1 cellular context compared by ENCODE assay signal in the genomic region with DNA sequence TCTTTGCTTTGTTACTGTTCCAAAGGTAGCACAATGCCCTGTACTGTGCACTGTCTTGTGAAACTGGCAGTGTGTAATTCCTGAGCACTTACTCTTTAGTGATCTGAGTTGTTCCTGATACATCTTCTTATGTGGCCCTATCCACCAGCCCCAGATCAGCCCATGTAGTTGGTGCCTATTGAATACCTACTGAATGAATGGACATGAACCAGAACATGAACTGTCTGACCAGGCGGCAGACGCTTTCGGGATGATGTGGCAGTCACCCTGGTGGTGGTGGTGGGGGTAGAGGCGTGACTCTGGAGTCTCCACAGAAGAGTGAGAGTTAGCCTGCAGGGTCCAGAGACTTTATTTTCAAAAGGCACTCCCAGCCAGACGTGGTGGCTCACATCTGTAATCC.
TF ChIP-seq lines count a peak whose summit lies in the region.

No MANE protein-coding gene starts in this region.

TF ChIP-seq in HepG2, 621 proteins besides CTCF, POLR2A, EP300 and RAD21:
- TF ChIP-seq MED13 (CRISPR knock-in tag; IDR thresholded peaks at IDR 0.05): no peak
- no peak for TF ChIP-seq ZNF547 (CRISPR knock-in tag; IDR thresholded peaks at IDR 0.05)
- TF ChIP-seq ZNF230 (CRISPR knock-in tag; IDR thresholded peaks at IDR 0.05): no peak
- no peak for TF ChIP-seq EED (CRISPR knock-in tag; IDR thresholded peaks at IDR 0.05)
